In the genomic region with DNA sequence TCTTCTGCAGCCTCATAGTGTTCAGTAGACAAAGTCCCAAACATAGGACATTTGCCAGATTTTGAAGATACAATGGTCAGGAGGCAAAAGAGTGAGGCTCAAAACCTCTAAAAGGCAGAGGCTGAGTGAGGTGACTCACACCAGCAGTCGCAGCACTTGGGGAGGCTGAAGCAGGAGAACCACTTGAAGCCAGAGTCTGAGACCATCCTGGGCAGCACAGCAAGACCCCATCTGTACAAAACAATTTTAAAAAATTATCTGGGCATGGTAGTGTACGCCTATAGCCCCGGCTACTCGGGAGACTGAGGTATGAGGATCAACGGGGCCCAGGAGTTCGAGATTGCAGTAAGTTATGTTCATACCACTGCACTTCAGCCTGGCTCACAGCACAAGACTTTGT, we compare ENCODE assay signal across 31 cellular contexts.
"Had no signal": no experiment of that assay in that cellular context is flagged by ENCODE, and none has a peak within 500 bp of the region (broad histone marks: within the 10 kb centered on the region; RNA-seq: fewer than 3 reads in every experiment).

No MANE protein-coding gene starts in this region.

- H3K27ac ChIP-seq: adrenal gland, colonic mucosa, epithelial cell of prostate, WERI-Rb-1 had no signal

- FAIRE-seq: endometrium, endothelial cell of umbilical vein, frontal cortex had no signal

- H3K4me1 ChIP-seq: adrenal gland, colonic mucosa had no signal

- ATAC-seq: activated CD4-positive, alpha-beta T cell treated with anti-CD3 and anti-CD28 coated beads for 36 hours; activated CD8-positive, alpha-beta memory T cell treated with anti-CD3 and anti-CD28 coated beads, Interleukin-2, amount 10 ng/mL, durations not matched to agents 7 days and 5 days; activated CD8-positive, alpha-beta T cell treated with anti-CD3 and anti-CD28 coated beads, Interleukin-2, amount 10 ng/mL, durations not matched to agents 7 days and 5 days; activated naive CD8-positive, alpha-beta T cell treated with anti-CD3 and anti-CD28 coated beads, Interleukin-2, amount 50 U/mL, for 24 hours; body of pancreas; T-helper 17 cell had no signal

- H3K27me3 ChIP-seq: adrenal gland, body of pancreas, colonic mucosa had no signal

- H3K36me3 ChIP-seq: adrenal gland, colonic mucosa, WERI-Rb-1 had no signal

- H3K9me3 ChIP-seq: adrenal gland, body of pancreas, colonic mucosa had no signal

- DNase-seq: activated CD4-positive, alpha-beta memory T cell treated with anti-CD3 and anti-CD28 coated beads for 36 hours; activated CD4-positive, alpha-beta T cell treated with anti-CD3 and anti-CD28 coated beads for 36 hours; activated CD4-positive, alpha-beta T cell treated with anti-CD3 and anti-CD28 coated beads, Interleukin-2, amount 10 ng/mL, durations not matched to agents 24 days and 14 days; activated CD4-positive, CD25-positive, alpha-beta regulatory T cell; activated CD4-positive, CD25-positive, alpha-beta regulatory T cell treated with anti-CD3 and anti-CD28 coated beads, Interleukin-2, amount 50 U/mL, for 72 hours; activated CD8-positive, alpha-beta memory T cell treated with anti-CD3 and anti-CD28 coated beads, Interleukin-2, amount 10 ng/mL, durations not matched to agents 7 days and 5 days; activated CD8-positive, alpha-beta memory T cell treated with anti-CD3 and anti-CD28 coated beads, Interleukin-2, amount 50 U/mL, for 4 hours; activated CD8-positive, alpha-beta T cell treated with anti-CD3 and anti-CD28 coated beads, Interleukin-2, amount 10 ng/mL, durations not matched to agents 7 days and 5 days; activated effector memory CD4-positive, alpha-beta T cell treated with anti-CD3 and anti-CD28 coated beads, Interleukin-2, amount 50 U/mL, for 16 hours; activated naive CD4-positive, alpha-beta T cell treated with anti-CD3 and anti-CD28 coated beads for 36 hours; activated naive CD8-positive, alpha-beta T cell treated with anti-CD3 and anti-CD28 coated beads for 36 hours; activated naive CD8-positive, alpha-beta T cell treated with anti-CD3 and anti-CD28 coated beads, Interleukin-2, amount 50 U/mL, for 24 hours; activated T-cell treated with anti-CD3 and anti-CD28 coated beads, Interleukin-2, amount 50 U/mL, for 1 hour; activated T-cell treated with anti-CD3 and anti-CD28 coated beads, Interleukin-2, amount 50 U/mL, for 48 hours; adrenal gland; amygdala; aorta; body of pancreas; caudate nucleus; colonic mucosa; effector CD8-positive, alpha-beta T cell; foreskin fibroblast; head of caudate nucleus; T-helper 1 cell; T-helper 17 cell; T1000; WERI-Rb-1 had no signal

- H3K4me3 ChIP-seq: adrenal gland, body of pancreas, colonic mucosa had no signal
